2 cellular contexts compared by ENCODE assay signal in the genomic region with DNA sequence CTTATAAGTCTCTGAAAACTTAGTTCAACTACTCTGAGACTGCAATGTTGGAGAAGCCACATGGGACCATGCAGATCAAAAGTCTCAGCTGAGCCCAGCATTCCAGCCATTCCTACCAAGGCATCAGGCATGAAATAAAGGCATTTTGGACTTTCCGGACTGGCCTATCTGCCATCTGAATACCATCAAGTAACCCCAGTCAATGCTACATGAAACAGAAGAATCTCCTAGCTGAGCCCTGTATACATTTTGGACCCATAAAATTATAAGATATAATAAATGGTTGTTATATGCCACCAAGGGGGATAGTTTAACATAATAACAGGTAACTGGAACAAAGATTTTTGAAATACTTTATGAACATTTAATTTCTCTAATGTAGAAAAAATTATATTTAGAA.
A peak's percentile ranks its signal among the peaks of the same experiment; 100 is the strongest.
TF ChIP-seq lines count a peak whose summit lies in the region.

No MANE protein-coding gene starts in this region.

TF ChIP-seq in WTC11, 78 proteins besides CTCF, POLR2A, EP300 and RAD21:
- TF ChIP-seq, protein P1, sequence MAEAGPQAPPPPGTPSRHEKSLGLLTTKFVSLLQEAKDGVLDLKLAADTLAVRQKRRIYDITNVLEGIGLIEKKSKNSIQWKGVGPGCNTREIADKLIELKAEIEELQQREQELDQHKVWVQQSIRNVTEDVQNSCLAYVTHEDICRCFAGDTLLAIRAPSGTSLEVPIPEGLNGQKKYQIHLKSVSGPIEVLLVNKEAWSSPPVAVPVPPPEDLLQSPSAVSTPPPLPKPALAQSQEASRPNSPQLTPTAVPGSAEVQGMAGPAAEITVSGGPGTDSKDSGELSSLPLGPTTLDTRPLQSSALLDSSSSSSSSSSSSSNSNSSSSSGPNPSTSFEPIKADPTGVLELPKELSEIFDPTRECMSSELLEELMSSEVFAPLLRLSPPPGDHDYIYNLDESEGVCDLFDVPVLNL (CRISPR knock-in tag; IDR thresholded peaks at IDR 0.05; ENCODE audit: borderline replicate concordance, low read depth) = no peak
- no peak for TF ChIP-seq RELA (CRISPR knock-in tag; IDR thresholded peaks at IDR 0.05; ENCODE audit: borderline replicate concordance)
- TF ChIP-seq, protein P2, sequence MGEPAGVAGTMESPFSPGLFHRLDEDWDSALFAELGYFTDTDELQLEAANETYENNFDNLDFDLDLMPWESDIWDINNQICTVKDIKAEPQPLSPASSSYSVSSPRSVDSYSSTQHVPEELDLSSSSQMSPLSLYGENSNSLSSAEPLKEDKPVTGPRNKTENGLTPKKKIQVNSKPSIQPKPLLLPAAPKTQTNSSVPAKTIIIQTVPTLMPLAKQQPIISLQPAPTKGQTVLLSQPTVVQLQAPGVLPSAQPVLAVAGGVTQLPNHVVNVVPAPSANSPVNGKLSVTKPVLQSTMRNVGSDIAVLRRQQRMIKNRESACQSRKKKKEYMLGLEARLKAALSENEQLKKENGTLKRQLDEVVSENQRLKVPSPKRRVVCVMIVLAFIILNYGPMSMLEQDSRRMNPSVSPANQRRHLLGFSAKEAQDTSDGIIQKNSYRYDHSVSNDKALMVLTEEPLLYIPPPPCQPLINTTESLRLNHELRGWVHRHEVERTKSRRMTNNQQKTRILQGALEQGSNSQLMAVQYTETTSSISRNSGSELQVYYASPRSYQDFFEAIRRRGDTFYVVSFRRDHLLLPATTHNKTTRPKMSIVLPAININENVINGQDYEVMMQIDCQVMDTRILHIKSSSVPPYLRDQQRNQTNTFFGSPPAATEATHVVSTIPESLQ (CRISPR knock-in tag; IDR thresholded peaks at IDR 0.05) = no peak
- TF ChIP-seq, protein P3, sequence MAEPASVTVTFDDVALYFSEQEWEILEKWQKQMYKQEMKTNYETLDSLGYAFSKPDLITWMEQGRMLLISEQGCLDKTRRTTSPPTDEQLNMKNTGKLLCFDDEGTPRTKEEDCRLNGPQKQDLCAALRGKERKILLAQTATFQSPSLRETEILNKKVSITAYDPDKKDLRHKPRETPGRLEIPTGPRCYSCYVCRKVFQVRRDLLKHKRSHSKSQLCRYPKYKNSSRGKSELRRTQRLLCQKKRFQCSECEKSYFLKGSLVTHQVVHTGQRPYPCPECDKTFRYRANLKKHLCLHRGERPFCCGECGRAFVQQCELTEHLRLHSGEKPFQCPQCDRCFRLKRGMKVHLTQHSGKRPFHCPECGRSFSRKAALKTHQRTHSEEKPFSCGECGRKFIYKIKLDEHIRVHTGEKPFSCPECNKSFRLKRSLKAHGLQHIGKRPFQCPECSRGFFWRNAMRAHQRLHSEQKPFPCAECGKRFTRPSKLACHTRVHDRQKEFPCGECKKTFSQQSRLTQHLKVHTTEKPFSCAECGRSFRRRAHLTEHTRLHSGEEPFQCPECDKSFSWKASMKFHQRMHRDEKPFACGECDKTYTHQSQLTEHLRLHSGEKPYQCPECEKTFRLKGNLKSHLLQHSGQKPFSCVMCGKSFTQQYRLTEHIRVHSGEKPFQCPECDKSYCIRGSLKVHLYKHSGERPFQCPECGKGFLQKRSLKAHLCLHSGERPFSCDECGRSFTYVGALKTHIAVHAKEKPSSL (CRISPR knock-in tag; conservative IDR thresholded peaks at IDR 0.05) = no peak
- no peak for TF ChIP-seq ATF1 (CRISPR knock-in tag; IDR thresholded peaks at IDR 0.05)
- TF ChIP-seq, protein P4, sequence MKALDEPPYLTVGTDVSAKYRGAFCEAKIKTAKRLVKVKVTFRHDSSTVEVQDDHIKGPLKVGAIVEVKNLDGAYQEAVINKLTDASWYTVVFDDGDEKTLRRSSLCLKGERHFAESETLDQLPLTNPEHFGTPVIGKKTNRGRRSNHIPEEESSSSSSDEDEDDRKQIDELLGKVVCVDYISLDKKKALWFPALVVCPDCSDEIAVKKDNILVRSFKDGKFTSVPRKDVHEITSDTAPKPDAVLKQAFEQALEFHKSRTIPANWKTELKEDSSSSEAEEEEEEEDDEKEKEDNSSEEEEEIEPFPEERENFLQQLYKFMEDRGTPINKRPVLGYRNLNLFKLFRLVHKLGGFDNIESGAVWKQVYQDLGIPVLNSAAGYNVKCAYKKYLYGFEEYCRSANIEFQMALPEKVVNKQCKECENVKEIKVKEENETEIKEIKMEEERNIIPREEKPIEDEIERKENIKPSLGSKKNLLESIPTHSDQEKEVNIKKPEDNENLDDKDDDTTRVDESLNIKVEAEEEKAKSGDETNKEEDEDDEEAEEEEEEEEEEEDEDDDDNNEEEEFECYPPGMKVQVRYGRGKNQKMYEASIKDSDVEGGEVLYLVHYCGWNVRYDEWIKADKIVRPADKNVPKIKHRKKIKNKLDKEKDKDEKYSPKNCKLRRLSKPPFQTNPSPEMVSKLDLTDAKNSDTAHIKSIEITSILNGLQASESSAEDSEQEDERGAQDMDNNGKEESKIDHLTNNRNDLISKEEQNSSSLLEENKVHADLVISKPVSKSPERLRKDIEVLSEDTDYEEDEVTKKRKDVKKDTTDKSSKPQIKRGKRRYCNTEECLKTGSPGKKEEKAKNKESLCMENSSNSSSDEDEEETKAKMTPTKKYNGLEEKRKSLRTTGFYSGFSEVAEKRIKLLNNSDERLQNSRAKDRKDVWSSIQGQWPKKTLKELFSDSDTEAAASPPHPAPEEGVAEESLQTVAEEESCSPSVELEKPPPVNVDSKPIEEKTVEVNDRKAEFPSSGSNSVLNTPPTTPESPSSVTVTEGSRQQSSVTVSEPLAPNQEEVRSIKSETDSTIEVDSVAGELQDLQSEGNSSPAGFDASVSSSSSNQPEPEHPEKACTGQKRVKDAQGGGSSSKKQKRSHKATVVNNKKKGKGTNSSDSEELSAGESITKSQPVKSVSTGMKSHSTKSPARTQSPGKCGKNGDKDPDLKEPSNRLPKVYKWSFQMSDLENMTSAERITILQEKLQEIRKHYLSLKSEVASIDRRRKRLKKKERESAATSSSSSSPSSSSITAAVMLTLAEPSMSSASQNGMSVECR (CRISPR knock-in tag; IDR thresholded peaks at IDR 0.05; ENCODE audit: borderline replicate concordance) = no peak
- TF ChIP-seq, protein P5, sequence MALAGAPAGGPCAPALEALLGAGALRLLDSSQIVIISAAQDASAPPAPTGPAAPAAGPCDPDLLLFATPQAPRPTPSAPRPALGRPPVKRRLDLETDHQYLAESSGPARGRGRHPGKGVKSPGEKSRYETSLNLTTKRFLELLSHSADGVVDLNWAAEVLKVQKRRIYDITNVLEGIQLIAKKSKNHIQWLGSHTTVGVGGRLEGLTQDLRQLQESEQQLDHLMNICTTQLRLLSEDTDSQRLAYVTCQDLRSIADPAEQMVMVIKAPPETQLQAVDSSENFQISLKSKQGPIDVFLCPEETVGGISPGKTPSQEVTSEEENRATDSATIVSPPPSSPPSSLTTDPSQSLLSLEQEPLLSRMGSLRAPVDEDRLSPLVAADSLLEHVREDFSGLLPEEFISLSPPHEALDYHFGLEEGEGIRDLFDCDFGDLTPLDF (CRISPR knock-in tag; IDR thresholded peaks at IDR 0.05) = no peak

TF ChIP-seq in H1, 55 proteins besides CTCF, POLR2A, EP300 and RAD21:
- TF ChIP-seq SP4 (IDR thresholded peaks at IDR 0.05; ENCODE audit: low read length) = no peak
- peak; percentile 86 for TF ChIP-seq TEAD4 (IDR thresholded peaks at IDR 0.05; ENCODE audit: low read depth, low read length)
- TF ChIP-seq SUZ12 (IDR thresholded peaks at IDR 0.05; ENCODE audit: low read length) = no peak
- TF ChIP-seq FOSL1 (IDR thresholded peaks at IDR 0.05; ENCODE audit: insufficient read depth, low read depth, low read length) = no peak
- TF ChIP-seq, protein P6, sequence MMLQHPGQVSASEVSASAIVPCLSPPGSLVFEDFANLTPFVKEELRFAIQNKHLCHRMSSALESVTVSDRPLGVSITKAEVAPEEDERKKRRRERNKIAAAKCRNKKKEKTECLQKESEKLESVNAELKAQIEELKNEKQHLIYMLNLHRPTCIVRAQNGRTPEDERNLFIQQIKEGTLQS (IDR thresholded peaks at IDR 0.05; ENCODE audit: insufficient read depth, low read depth, low read length) = no peak
- TF ChIP-seq, protein P7, sequence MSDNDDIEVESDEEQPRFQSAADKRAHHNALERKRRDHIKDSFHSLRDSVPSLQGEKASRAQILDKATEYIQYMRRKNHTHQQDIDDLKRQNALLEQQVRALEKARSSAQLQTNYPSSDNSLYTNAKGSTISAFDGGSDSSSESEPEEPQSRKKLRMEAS (IDR thresholded peaks at IDR 0.05) = no peak
